ENCODE assay signal across 7 cellular contexts in the genomic region with DNA sequence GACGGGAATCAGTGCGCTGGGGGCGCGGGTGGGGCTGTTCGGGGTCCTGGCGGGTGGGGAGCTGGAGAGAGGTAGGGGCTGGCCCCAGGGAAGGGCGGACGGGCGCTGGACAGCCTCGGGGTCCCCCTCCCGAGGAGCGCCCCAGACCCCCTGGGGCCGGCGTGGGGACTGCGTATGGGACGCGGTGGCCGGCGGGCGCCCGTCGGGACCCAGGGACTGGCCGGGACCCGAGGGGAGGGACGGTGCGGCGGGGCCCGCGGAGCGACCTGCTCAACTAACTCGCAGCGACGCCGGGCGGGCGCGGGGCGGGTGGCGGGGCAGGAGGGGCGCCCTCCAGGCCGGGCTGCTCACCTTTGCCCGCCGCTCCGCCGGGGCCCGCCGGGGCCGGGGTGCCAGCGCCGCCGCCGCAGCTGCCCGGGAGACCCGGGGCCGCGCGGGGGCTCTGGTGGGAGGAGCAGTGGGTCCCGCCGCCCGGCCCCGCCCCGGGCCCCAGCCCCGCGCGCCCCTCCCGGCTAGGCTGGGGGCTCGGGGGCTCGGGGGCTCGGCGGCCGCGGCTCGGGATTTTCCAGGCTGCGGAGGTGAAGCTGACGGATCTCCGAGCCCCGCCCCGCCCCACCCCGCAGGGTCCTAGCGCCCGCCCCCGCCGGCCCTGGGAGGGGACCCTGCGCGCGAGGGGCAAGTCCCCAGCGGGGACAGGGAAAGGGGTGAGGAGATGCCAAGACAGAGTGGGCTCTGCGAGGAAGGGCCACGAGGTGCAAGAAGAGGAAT. TPM values are rescaled to one million over a fixed set of nuclear protein-coding genes. Genes with fewer than 3 reads are reported as not detected.
DNase-seq lines count a peak whose midpoint lies in the region; ATAC-seq and TF ChIP-seq lines count a peak whose summit lies in the region.

No MANE protein-coding gene starts in this region.

- peaks cover 25% of the 10 kb centered on the region for H3K4me1 Mint-ChIP-seq in activated T-helper 1 cell treated with anti-CD3 and anti-CD28 coated beads, Interleukin-12 subunit alpha, Interleukin-12 subunit beta, Interleukin-2, Interleukin-4 antibody, amounts not matched to agents 30 ng/mL and 10 ng/mL and 1 ng/mL, durations not matched to agents 14 hours and 24 hours and 36 hours (ENCODE audit: low read depth)

- intact Hi-C loops in activated T-helper 1 cell treated with anti-CD3 and anti-CD28 coated beads, Interleukin-12 subunit alpha, Interleukin-12 subunit beta, Interleukin-2, Interleukin-4 antibody, amounts not matched to agents 30 ng/mL and 10 ng/mL and 1 ng/mL, durations not matched to agents 14 hours and 24 hours and 36 hours (cut with micrococcal nuclease), result loop anchor here (1.0 kb wide), 2 partner anchors 12 to 32 kb away; no protein-coding TSS in a partner anchor
- intact Hi-C loops in aorta (cut with DNase I), result loop anchor here (5.0 kb wide), 2 partner anchors 36 to 54 kb away; no protein-coding TSS in a partner anchor

- 1% methylated on average over 37 to 89 of the region's 89 CpGs for WGBS in aorta, 2 donors

- peaks cover 3% of the 10 kb centered on the region for H3K27me3 Mint-ChIP-seq in activated T-helper 1 cell treated with anti-CD3 and anti-CD28 coated beads, Interleukin-12 subunit alpha, Interleukin-12 subunit beta, Interleukin-2, Interleukin-4 antibody, amounts not matched to agents 30 ng/mL and 10 ng/mL and 1 ng/mL, durations not matched to agents 14 hours and 24 hours and 36 hours (ENCODE audit: insufficient read depth)

- no peaks in the 10 kb centered on the region for H3K36me3 ChIP-seq in parathyroid adenoma (ENCODE audit: control insufficient read depth, insufficient read depth, low read length)
- no peaks in the 10 kb centered on the region for H3K36me3 ChIP-seq in aorta (ENCODE audit: control insufficient read depth in 1 of 2, insufficient read depth in 2 of 2, low read length in 1 of 2)

- no peak overlapping the region for H3K27ac ChIP-seq in parathyroid adenoma
- no peak overlapping the region for H3K27ac ChIP-seq in aorta (ENCODE audit: low read depth in 1 of 2, low read length in 2 of 2)

- H3K36me3 Mint-ChIP-seq in activated T-helper 1 cell treated with anti-CD3 and anti-CD28 coated beads, Interleukin-12 subunit alpha, Interleukin-12 subunit beta, Interleukin-2, Interleukin-4 antibody, amounts not matched to agents 30 ng/mL and 10 ng/mL and 1 ng/mL, durations not matched to agents 14 hours and 24 hours and 36 hours (ENCODE audit: low read depth), result peaks cover 6% of the 10 kb centered on the region

- no peaks in the 10 kb centered on the region for H3K9me3 ChIP-seq in parathyroid adenoma (ENCODE audit: control insufficient read depth, low read length)
- H3K9me3 ChIP-seq in aorta (ENCODE audit: control insufficient read depth, low read length), result no peaks in the 10 kb centered on the region

- peak overlapping the region; percentile 19 for H3K9ac ChIP-seq in parathyroid adenoma

- H2AFZ ChIP-seq in parathyroid adenoma, result peak overlapping the region; percentile 59

- no peaks in the 10 kb centered on the region for H3K9me3 Mint-ChIP-seq in activated T-helper 1 cell treated with anti-CD3 and anti-CD28 coated beads, Interleukin-12 subunit alpha, Interleukin-12 subunit beta, Interleukin-2, Interleukin-4 antibody, amounts not matched to agents 30 ng/mL and 10 ng/mL and 1 ng/mL, durations not matched to agents 14 hours and 24 hours and 36 hours

- H3K4me3 ChIP-seq in foreskin fibroblast (ENCODE audit: low read depth in 1 of 2, low read length in 2 of 2) (peak overlapping the region; percentile 42 to 46), parathyroid adenoma (ENCODE audit: low read depth, low read length) (peak overlapping the region; percentile 66), aorta (ENCODE audit: low read length in 2 of 2) (peak overlapping the region; percentile 70 to 87)

- H3K4me3 Mint-ChIP-seq in activated T-helper 1 cell treated with anti-CD3 and anti-CD28 coated beads, Interleukin-12 subunit alpha, Interleukin-12 subunit beta, Interleukin-2, Interleukin-4 antibody, amounts not matched to agents 30 ng/mL and 10 ng/mL and 1 ng/mL, durations not matched to agents 14 hours and 24 hours and 36 hours, result peak overlapping the region; percentile 80

- H3K4me2 ChIP-seq in parathyroid adenoma (ENCODE audit: low read length), result peak overlapping the region; percentile 64

- H3K4me1 ChIP-seq in parathyroid adenoma, result no peaks in the 10 kb centered on the region
- H3K4me1 ChIP-seq in aorta (ENCODE audit: control insufficient read depth in 1 of 2, insufficient read depth in 2 of 2, low read length in 2 of 2), result no peaks in the 10 kb centered on the region

- peaks cover 3% of the 10 kb centered on the region for H3K79me2 ChIP-seq in parathyroid adenoma

- H3K27ac Mint-ChIP-seq in activated T-helper 1 cell treated with anti-CD3 and anti-CD28 coated beads, Interleukin-12 subunit alpha, Interleukin-12 subunit beta, Interleukin-2, Interleukin-4 antibody, amounts not matched to agents 30 ng/mL and 10 ng/mL and 1 ng/mL, durations not matched to agents 14 hours and 24 hours and 36 hours, result peak overlapping the region; percentile 64

- no peak for TF ChIP-seq CTCF in foreskin fibroblast (IDR thresholded peaks at IDR 0.05; ENCODE audit: low read depth, low read length)
- TF ChIP-seq CTCF in parathyroid adenoma (IDR thresholded peaks at IDR 0.05), result no peak

- peak; percentile 63 for DNase-seq in NCI-H510A treated with DMSO at 0.1 percent for 48 hours (lab: John Stamatoyannopoulos, UW)
- DNase-seq in activated T-helper 1 cell treated with anti-CD3 and anti-CD28 coated beads, Interleukin-12 subunit alpha, Interleukin-12 subunit beta, Interleukin-2, Interleukin-4 antibody, amounts not matched to agents 30 ng/mL and 10 ng/mL and 1 ng/mL, durations not matched to agents 14 hours and 24 hours and 36 hours (ENCODE audit: low spot score), result peak; percentile 50
- peak in 1 of 2 donors; percentile 48 for DNase-seq in foreskin fibroblast
- peak in 1 of 2 donors; percentile 85 for DNase-seq in aorta

- ATAC-seq in GM19035 (IDR thresholded peaks at IDR 0.05; ENCODE audit: unreplicated experiment) (peak; percentile 57), aorta (ENCODE audit: low FRiP score) (no peak), GM19452 (IDR thresholded peaks at IDR 0.05; ENCODE audit: unreplicated experiment) (no peak)

- no peaks in the 10 kb centered on the region for H3K27me3 ChIP-seq in parathyroid adenoma (ENCODE audit: control insufficient read depth, insufficient read depth, low read length)
- no peaks in the 10 kb centered on the region for H3K27me3 ChIP-seq in aorta (ENCODE audit: control insufficient read depth in 1 of 2, insufficient read depth in 2 of 2, low read length in 1 of 2)

RNA-seq across cellular contexts. Expression of gene STARD10, which starts 12.3 kb away (rescaled TPM):
- 19.8 and 23.9 TPM in 2 replicates for total RNA-seq in activated T-helper 1 cell treated with anti-CD3 and anti-CD28 coated beads, Interleukin-12 subunit alpha, Interleukin-12 subunit beta, Interleukin-2, Interleukin-4 antibody, amounts not matched to agents 30 ng/mL and 10 ng/mL and 1 ng/mL, durations not matched to agents 14 hours and 24 hours and 36 hours
- 10 to 100 TPM; 17.7 to 30.7 TPM for total RNA-seq in aorta
- polyA plus RNA-seq in aorta, result 100 to 1,000 TPM in 1 of 2 donors, 10 to 100 TPM in 1; 49.6 to 129 TPM

RNA-seq across cellular contexts. Expression of gene ARAP1, which starts 29.3 kb away (rescaled TPM):
- 78.8 and 88.6 TPM in 2 replicates for total RNA-seq in activated T-helper 1 cell treated with anti-CD3 and anti-CD28 coated beads, Interleukin-12 subunit alpha, Interleukin-12 subunit beta, Interleukin-2, Interleukin-4 antibody, amounts not matched to agents 30 ng/mL and 10 ng/mL and 1 ng/mL, durations not matched to agents 14 hours and 24 hours and 36 hours
- total RNA-seq in aorta, result 100 to 1,000 TPM in 1 of 2 donors, 10 to 100 TPM in 1; 61.9 to 166 TPM
- 10 to 100 TPM; 30.8 to 70.9 TPM for polyA plus RNA-seq in aorta

RNA-seq across cellular contexts. Expression of gene ATG16L2, which starts 32.7 kb away (rescaled TPM):
- total RNA-seq in activated T-helper 1 cell treated with anti-CD3 and anti-CD28 coated beads, Interleukin-12 subunit alpha, Interleukin-12 subunit beta, Interleukin-2, Interleukin-4 antibody, amounts not matched to agents 30 ng/mL and 10 ng/mL and 1 ng/mL, durations not matched to agents 14 hours and 24 hours and 36 hours, result 69.2 and 71.1 TPM in 2 replicates
- total RNA-seq in aorta, result 10 to 100 TPM; 31.1 to 74.8 TPM
- polyA plus RNA-seq in aorta, result 10 to 100 TPM in 1 of 2 donors, 1 to 10 TPM in 1; 4.9 to 47.7 TPM
